Comparison of ENCODE assay signal across 1 cellular context in the genomic region with DNA sequence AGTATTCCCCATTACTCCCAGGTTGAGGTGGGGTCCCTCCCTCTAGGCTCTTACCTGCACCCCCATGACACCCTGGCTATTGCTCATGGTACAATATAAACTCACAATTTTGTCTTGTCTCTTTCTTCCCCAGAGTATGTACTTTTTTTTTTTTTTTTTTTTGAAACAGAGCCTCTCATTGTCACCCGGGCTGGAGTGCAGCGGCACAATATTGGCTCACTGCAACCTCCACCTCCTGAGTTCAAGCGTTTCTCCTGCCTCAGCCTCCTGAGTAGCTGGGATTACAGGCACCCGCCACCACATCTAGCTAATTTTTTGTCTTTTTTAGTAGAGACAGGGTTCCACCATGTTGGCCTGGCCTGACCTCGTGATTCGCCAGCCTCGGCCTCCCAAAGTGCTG.
TF ChIP-seq lines count a peak whose summit lies in the region.

No MANE protein-coding gene starts in this region.

TF ChIP-seq in IMR-90, 13 proteins besides CTCF, POLR2A, EP300 and RAD21:
- TF ChIP-seq NFE2L2 (IDR thresholded peaks at IDR 0.05; ENCODE audit: low read depth, low read length) (no peak), MXI1 (IDR thresholded peaks at IDR 0.05; ENCODE audit: borderline replicate concordance, low read depth, low read length) (no peak), BHLHE40 (IDR thresholded peaks at IDR 0.05; ENCODE audit: low read depth, low read length) (no peak), CHD1 (IDR thresholded peaks at IDR 0.05; ENCODE audit: low read depth, low read length) (no peak), SMC3 (IDR thresholded peaks at IDR 0.05; ENCODE audit: low read depth, low read length) (no peak), FOS (IDR thresholded peaks at IDR 0.05; ENCODE audit: low read depth, low read length) (no peak), RFX5 (IDR thresholded peaks at IDR 0.05; ENCODE audit: low read depth, low read length) (no peak), CEBPB (IDR thresholded peaks at IDR 0.05; ENCODE audit: low read depth, low read length) (no peak)
- TF ChIP-seq, protein P1, sequence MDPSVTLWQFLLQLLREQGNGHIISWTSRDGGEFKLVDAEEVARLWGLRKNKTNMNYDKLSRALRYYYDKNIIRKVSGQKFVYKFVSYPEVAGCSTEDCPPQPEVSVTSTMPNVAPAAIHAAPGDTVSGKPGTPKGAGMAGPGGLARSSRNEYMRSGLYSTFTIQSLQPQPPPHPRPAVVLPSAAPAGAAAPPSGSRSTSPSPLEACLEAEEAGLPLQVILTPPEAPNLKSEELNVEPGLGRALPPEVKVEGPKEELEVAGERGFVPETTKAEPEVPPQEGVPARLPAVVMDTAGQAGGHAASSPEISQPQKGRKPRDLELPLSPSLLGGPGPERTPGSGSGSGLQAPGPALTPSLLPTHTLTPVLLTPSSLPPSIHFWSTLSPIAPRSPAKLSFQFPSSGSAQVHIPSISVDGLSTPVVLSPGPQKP (IDR thresholded peaks at IDR 0.05; ENCODE audit: borderline replicate concordance, low read depth, low read length): no peak
- TF ChIP-seq, protein P2, sequence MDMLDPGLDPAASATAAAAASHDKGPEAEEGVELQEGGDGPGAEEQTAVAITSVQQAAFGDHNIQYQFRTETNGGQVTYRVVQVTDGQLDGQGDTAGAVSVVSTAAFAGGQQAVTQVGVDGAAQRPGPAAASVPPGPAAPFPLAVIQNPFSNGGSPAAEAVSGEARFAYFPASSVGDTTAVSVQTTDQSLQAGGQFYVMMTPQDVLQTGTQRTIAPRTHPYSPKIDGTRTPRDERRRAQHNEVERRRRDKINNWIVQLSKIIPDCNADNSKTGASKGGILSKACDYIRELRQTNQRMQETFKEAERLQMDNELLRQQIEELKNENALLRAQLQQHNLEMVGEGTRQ (IDR thresholded peaks at IDR 0.05; ENCODE audit: low read depth, low read length): no peak
